Comparison of ENCODE assay signal across 8 cellular contexts in genomic region chr4:110287130-110287529, GRCh38.
DNase-seq lines count a peak whose midpoint lies in the region; ATAC-seq and TF ChIP-seq lines count a peak whose summit lies in the region.

No MANE protein-coding gene starts in this region.

- peaks cover 19% of the 10 kb centered on the region for H3K27me3 Mint-ChIP-seq in activated T-helper 17 cell treated with anti-CD3 and anti-CD28 coated beads, Interleukin-2, amount 50 U/mL, for 72 hours
- H3K27me3 Mint-ChIP-seq in stimulated activated memory B cell treated with anti-CD40 and anti-IgM and Interleukin-4, amounts not matched to agents 10 μg/mL and 1 μg/mL and 100 μg/mL, for 72 hours = peaks cover 12% of the 10 kb centered on the region

- peak; percentile 97 for ATAC-seq in GM19324 (IDR thresholded peaks at IDR 0.05; ENCODE audit: low FRiP score, unreplicated experiment)
- ATAC-seq in HG03108 (IDR thresholded peaks at IDR 0.05; ENCODE audit: unreplicated experiment) = peak; percentile 99
- peak; percentile 97 for ATAC-seq in activated T-helper 17 cell treated with anti-CD3 and anti-CD28 coated beads, Interleukin-2, amount 50 U/mL, for 72 hours (replicated peaks)
- ATAC-seq in stimulated activated memory B cell treated with anti-CD40 and anti-IgM and Interleukin-4, amounts not matched to agents 10 μg/mL and 1 μg/mL and 100 μg/mL, for 72 hours = peak; percentile 71

- no peak for TF ChIP-seq CTCF in coronary artery (IDR thresholded peaks at IDR 0.05)

- no peaks in the 10 kb centered on the region for H3K36me3 Mint-ChIP-seq in activated T-helper 17 cell treated with anti-CD3 and anti-CD28 coated beads, Interleukin-2, amount 50 U/mL, for 72 hours (ENCODE audit: low read depth)
- no peaks in the 10 kb centered on the region for H3K36me3 Mint-ChIP-seq in stimulated activated memory B cell treated with anti-CD40 and anti-IgM and Interleukin-4, amounts not matched to agents 10 μg/mL and 1 μg/mL and 100 μg/mL, for 72 hours

- H3K4me3 ChIP-seq in coronary artery = no peak overlapping the region

- H3K27ac Mint-ChIP-seq in activated T-helper 17 cell treated with anti-CD3 and anti-CD28 coated beads, Interleukin-2, amount 50 U/mL, for 72 hours = peak overlapping the region; percentile 76
- no peak overlapping the region for H3K27ac Mint-ChIP-seq in stimulated activated memory B cell treated with anti-CD40 and anti-IgM and Interleukin-4, amounts not matched to agents 10 μg/mL and 1 μg/mL and 100 μg/mL, for 72 hours

- H3K27ac ChIP-seq in coronary artery = no peak overlapping the region

- DNase-seq in CD1c-positive myeloid dendritic cell (ENCODE audit: extremely low spot score) (peak; percentile 43), coronary artery (ENCODE audit: low spot score) (no peak), NCI-H1092 treated with DMSO at 0.1 percent for 48 hours (lab: John Stamatoyannopoulos, UW) (no peak), NCI-H1694 (lab: John Stamatoyannopoulos, UW) (no peak)

- no peaks in the 10 kb centered on the region for H3K9me3 Mint-ChIP-seq in activated T-helper 17 cell treated with anti-CD3 and anti-CD28 coated beads, Interleukin-2, amount 50 U/mL, for 72 hours
- H3K9me3 Mint-ChIP-seq in stimulated activated memory B cell treated with anti-CD40 and anti-IgM and Interleukin-4, amounts not matched to agents 10 μg/mL and 1 μg/mL and 100 μg/mL, for 72 hours = no peaks in the 10 kb centered on the region

- peaks cover 4% of the 10 kb centered on the region for H3K4me1 Mint-ChIP-seq in activated T-helper 17 cell treated with anti-CD3 and anti-CD28 coated beads, Interleukin-2, amount 50 U/mL, for 72 hours
- no peaks in the 10 kb centered on the region for H3K4me1 Mint-ChIP-seq in stimulated activated memory B cell treated with anti-CD40 and anti-IgM and Interleukin-4, amounts not matched to agents 10 μg/mL and 1 μg/mL and 100 μg/mL, for 72 hours

- peak overlapping the region; percentile 19 for H3K4me3 Mint-ChIP-seq in activated T-helper 17 cell treated with anti-CD3 and anti-CD28 coated beads, Interleukin-2, amount 50 U/mL, for 72 hours
- H3K4me3 Mint-ChIP-seq in stimulated activated memory B cell treated with anti-CD40 and anti-IgM and Interleukin-4, amounts not matched to agents 10 μg/mL and 1 μg/mL and 100 μg/mL, for 72 hours = no peak overlapping the region
